1 cellular context compared by ENCODE assay signal in genomic region chr18:3593381-3593903, GRCh38.
A peak's percentile ranks its signal among the peaks of the same experiment; 100 is the strongest.
TF ChIP-seq lines count a peak whose summit lies in the region.

No MANE protein-coding gene starts in this region.

TF ChIP-seq in K562, 482 proteins besides CTCF, POLR2A, EP300 and RAD21 (continued from another document and continues in another):
- TF ChIP-seq ATF6 (CRISPR knock-in tag; IDR thresholded peaks at IDR 0.05) = 0 out of 2 replicates have a peak, but pooled peaks have one; percentile 19
- TF ChIP-seq TCF3 (CRISPR knock-in tag; IDR thresholded peaks at IDR 0.05) = peak; percentile 25
- TF ChIP-seq TBL1XR1 (IDR thresholded peaks at IDR 0.05; ENCODE audit: low read length in 2 of 2) = peak in 1 of 2 experiments; percentile 75; a peak in 2 of 4 replicates
- TF ChIP-seq MAZ (CRISPR knock-in tag; conservative IDR thresholded peaks at IDR 0.05 in 1 of 2, IDR thresholded peaks at IDR 0.05 in 1 of 2) = peak; percentile 25 to 39; a peak in 2 of 4 replicates
- TF ChIP-seq ZBTB26 (CRISPR knock-in tag; IDR thresholded peaks at IDR 0.05) = 0 out of 2 replicates have a peak, but pooled peaks have one; percentile 35
- no peak for TF ChIP-seq ZNF699 (CRISPR knock-in tag; IDR thresholded peaks at IDR 0.05; ENCODE audit: insufficient replicate concordance)
- peak; percentile 92 for TF ChIP-seq GATA2 (CRISPR knock-in tag; IDR thresholded peaks at IDR 0.05)
- no peak for TF ChIP-seq ELF4 (CRISPR knock-in tag; IDR thresholded peaks at IDR 0.05)
- TF ChIP-seq TEAD1 (CRISPR knock-in tag; IDR thresholded peaks at IDR 0.05) = peak; percentile 21 to 47; a peak in 3 of 4 replicates
- 0 out of 2 replicates have a peak, but pooled peaks have one; percentile 41 for TF ChIP-seq REST (CRISPR knock-in tag; IDR thresholded peaks at IDR 0.05; ENCODE audit: low read depth)
- TF ChIP-seq ZNF445 (CRISPR knock-in tag; IDR thresholded peaks at IDR 0.05; ENCODE audit: low read depth) = peak; percentile 32; the same call in 1 of the 2 replicates
- no peak for TF ChIP-seq NCOA1 (IDR thresholded peaks at IDR 0.05; ENCODE audit: low read depth)
- peak; percentile 82; the same call in 1 of the 2 replicates for TF ChIP-seq OTX1 (CRISPR knock-in tag; IDR thresholded peaks at IDR 0.05)
- TF ChIP-seq MTA2 (IDR thresholded peaks at IDR 0.05; ENCODE audit: low read depth) = no peak
- peak; percentile 4; the same call in 1 of the 2 replicates for TF ChIP-seq MAFK (IDR thresholded peaks at IDR 0.05; ENCODE audit: low read length)
- TF ChIP-seq JUN (IDR thresholded peaks at IDR 0.05; ENCODE audit: borderline replicate concordance, low read depth, low read length) = no peak
- TF ChIP-seq JUN (CRISPR knock-in tag; IDR thresholded peaks at IDR 0.05; ENCODE audit: borderline replicate concordance) = peak; percentile 55; the same call in 1 of the 2 replicates
- TF ChIP-seq FOXP1 (CRISPR knock-in tag; IDR thresholded peaks at IDR 0.05) = peak; percentile 61; the same call in 1 of the 2 replicates
- 0 out of 2 replicates have a peak, but pooled peaks have one; percentile 35 for TF ChIP-seq BHLHE40 (IDR thresholded peaks at IDR 0.05; ENCODE audit: low read length)
- no peak for TF ChIP-seq ZNF133 (CRISPR knock-in tag; IDR thresholded peaks at IDR 0.05)
- TF ChIP-seq RREB1 (CRISPR knock-in tag; IDR thresholded peaks at IDR 0.05) = 0 out of 2 replicates have a peak, but pooled peaks have one; percentile 38
- peak; percentile 75 for TF ChIP-seq THRB (CRISPR knock-in tag; conservative IDR thresholded peaks at IDR 0.05)
- TF ChIP-seq MAFF (IDR thresholded peaks at IDR 0.05; ENCODE audit: low read length) = peak; percentile 10; the same call in 1 of the 2 replicates
- TF ChIP-seq HBP1 (CRISPR knock-in tag; IDR thresholded peaks at IDR 0.05) = 0 out of 2 replicates have a peak, but pooled peaks have one; percentile 16
- TF ChIP-seq ARID4B (CRISPR knock-in tag; IDR thresholded peaks at IDR 0.05) = peak; percentile 58; the same call in 1 of the 2 replicates
- TF ChIP-seq ARID3B (CRISPR knock-in tag; IDR thresholded peaks at IDR 0.05; ENCODE audit: borderline replicate concordance) = no peak
- TF ChIP-seq ZNF79 (CRISPR knock-in tag; IDR thresholded peaks at IDR 0.05; ENCODE audit: low read depth) = 0 out of 2 replicates have a peak, but pooled peaks have one; percentile 4
- no peak for TF ChIP-seq ARID1B (IDR thresholded peaks at IDR 0.05)
- TF ChIP-seq ID3 (CRISPR knock-in tag; IDR thresholded peaks at IDR 0.05) = no peak
- 0 out of 2 replicates have a peak, but pooled peaks have one; percentile 17 for TF ChIP-seq ID3 (tag; IDR thresholded peaks at IDR 0.05)
- 0 out of 2 replicates have a peak, but pooled peaks have one; percentile 40 for TF ChIP-seq ZNF311 (CRISPR knock-in tag; IDR thresholded peaks at IDR 0.05)
- peak; percentile 21 for TF ChIP-seq SP1 (CRISPR knock-in tag; IDR thresholded peaks at IDR 0.05)
- TF ChIP-seq KLF6 (CRISPR knock-in tag; IDR thresholded peaks at IDR 0.05; ENCODE audit: borderline replicate concordance) = 0 out of 2 replicates have a peak, but pooled peaks have one; percentile 13
